Comparison of ENCODE assay signal across 32 cellular contexts in genomic region chr5:53554444-53554843, GRCh38.
"Had no signal": no experiment of that assay in that cellular context is flagged by ENCODE, and none has a peak within 500 bp of the region (broad histone marks: within the 10 kb centered on the region; RNA-seq: fewer than 3 reads in every experiment).

No MANE protein-coding gene starts in this region.

- H3K4me1 ChIP-seq: adrenal gland, ascending aorta, body of pancreas, breast epithelium had no signal

- FAIRE-seq: astrocyte, bronchial epithelial cell had no signal

- H3K36me3 ChIP-seq: adrenal gland, ascending aorta, brain microvascular endothelial cell, breast epithelium, cardiac muscle cell had no signal

- H3K27ac ChIP-seq: adrenal gland, ascending aorta, body of pancreas, brain microvascular endothelial cell, breast epithelium, cardiac muscle cell had no signal

- H3K4me3 ChIP-seq: adrenal gland, ascending aorta, body of pancreas, breast epithelium, cardiac muscle cell had no signal

- ATAC-seq: activated naive CD4-positive, alpha-beta T cell treated with anti-CD3 and anti-CD28 coated beads, Interleukin-2, amount 50 U/mL, for 72 hours; activated naive CD8-positive, alpha-beta T cell treated with anti-CD3 and anti-CD28 coated beads, Interleukin-2, amount 50 U/mL, for 24 hours; activated T-cell treated with anti-CD3 and anti-CD28 coated beads, Interleukin-2, amount 50 U/mL, for 4 hours; activated T-cell treated with anti-CD3 and anti-CD28 coated beads, Interleukin-2, amount 50 U/mL, for 72 hours; activated T-helper 17 cell treated with anti-CD3 and anti-CD28 coated beads, Interleukin-2, amount 50 U/mL, for 72 hours; body of pancreas had no signal

- DNase-seq: activated effector memory CD4-positive, alpha-beta T cell treated with anti-CD3 and anti-CD28 coated beads, Interleukin-2, amount 50 U/mL, for 16 hours; activated effector memory CD4-positive, alpha-beta T cell treated with Interleukin-2 at 50 U/mL for 16 hours; activated gamma-delta T cell; activated gamma-delta T cell treated with Interleukin-2 at 50 U/mL for 16 hours; activated naive CD4-positive, alpha-beta T cell; activated naive CD4-positive, alpha-beta T cell treated with anti-CD3 and anti-CD28 coated beads for 36 hours; activated naive CD4-positive, alpha-beta T cell treated with anti-CD3 and anti-CD28 coated beads, Interleukin-2, amount 10 ng/mL, durations not matched to agents 7 days and 5 days; activated naive CD4-positive, alpha-beta T cell treated with anti-CD3 and anti-CD28 coated beads, Interleukin-2, amount 50 U/mL, for 16 hours; activated naive CD4-positive, alpha-beta T cell treated with Interleukin-2 at 50 U/mL for 16 hours; activated naive CD8-positive, alpha-beta T cell treated with anti-CD3 and anti-CD28 coated beads for 36 hours; activated naive CD8-positive, alpha-beta T cell treated with anti-CD3 and anti-CD28 coated beads, Interleukin-2, amount 10 ng/mL, durations not matched to agents 7 days and 5 days; activated naive CD8-positive, alpha-beta T cell treated with anti-CD3 and anti-CD28 coated beads, Interleukin-2, amount 50 U/mL, for 24 hours; activated T-cell treated with anti-CD3 and anti-CD28 coated beads, Interleukin-2, amount 50 U/mL, for 4 hours; activated T-cell treated with anti-CD3 and anti-CD28 coated beads, Interleukin-2, amount 50 U/mL, for 48 hours; activated T-cell treated with anti-CD3 and anti-CD28 coated beads, Interleukin-2, amount 50 U/mL, for 72 hours; adrenal gland; amniotic stem cell; amygdala; anterior cingulate cortex; aorta; body of pancreas; brain microvascular endothelial cell; caudate nucleus; central memory CD4-positive, alpha-beta T cell; cerebellar nuclear complex had no signal

- H3K9me3 ChIP-seq: adrenal gland, ascending aorta, body of pancreas, breast epithelium had no signal

- H3K27me3 ChIP-seq: adrenal gland, ascending aorta, body of pancreas, brain microvascular endothelial cell, breast epithelium, cardiac muscle cell had no signal
